ENCODE assay signal across 8 cellular contexts in genomic region chr7:108455833-108456677, GRCh38. TPM values are rescaled to one million over a fixed set of nuclear protein-coding genes. Genes with fewer than 3 reads are reported as not detected.
DNase-seq lines count a peak whose midpoint lies in the region; ATAC-seq and TF ChIP-seq lines count a peak whose summit lies in the region.

Gene NRCAM, minus strand, starts transcription at chr7:108456436. Its CDS starts 216,372 bp downstream, at chr7:108240064.

- TF ChIP-seq CTCF in VCaP (conservative IDR thresholded peaks at IDR 0.05) (no peak), subcutaneous adipose tissue (IDR thresholded peaks at IDR 0.05; ENCODE audit: low read depth) (no peak)

- in situ Hi-C loops in endometrial microvascular endothelial cells (cut with HindIII; ENCODE audit: inconsistent ontology term, low pct_unique_long_range_greater_than_20kb, low sequenced_read_pairs) = no loop called here

- peak within 1 kb of the TSS; percentile 52 for H3K4me3 ChIP-seq in mesodermal cell (ENCODE audit: extremely low read depth, insufficient read depth, low read length, poor library complexity, severe bottlenecking)

- DNase-seq in AG20443 (ENCODE audit: low spot score) (peak; percentile 45), NCI-H1436 treated with DMSO at 0.1 percent for 48 hours (lab: John Stamatoyannopoulos, UW) (peak; percentile 55)

- no peaks in the 10 kb centered on the region for H3K9me3 ChIP-seq in mesodermal cell (ENCODE audit: control insufficient read depth, low read length)

- no peaks in the 10 kb centered on the region for H3K4me1 ChIP-seq in mesodermal cell (ENCODE audit: control insufficient read depth, insufficient read depth, low read length, poor library complexity, severe bottlenecking)

- 0% methylated on average over 37 to 51 of the region's 93 CpGs for WGBS in mesodermal cell (ENCODE audit: insufficient coverage in 2 of 2), 2 experiments

- H3K27ac ChIP-seq in VCaP (peak within 1 kb of the TSS; percentile 76), mesodermal cell (ENCODE audit: low read depth, low read length, severe bottlenecking) (no peak within 1 kb of the TSS)

- no peaks in the 10 kb centered on the region for H3K36me3 ChIP-seq in mesodermal cell (ENCODE audit: control insufficient read depth, insufficient read depth, low read length)

- peak; percentile 45 for ATAC-seq in GM19395 (IDR thresholded peaks at IDR 0.05; ENCODE audit: unreplicated experiment)
- ATAC-seq in GM19324 (IDR thresholded peaks at IDR 0.05; ENCODE audit: low FRiP score, unreplicated experiment) = no peak

RNA-seq across cellular contexts. Expression of gene NRCAM, which starts in this region (rescaled TPM):
- total RNA-seq in endometrial microvascular endothelial cells (ENCODE audit: inconsistent ontology term) (61.3 TPM), subcutaneous adipose tissue (10 to 100 TPM; 21.1 to 74.4 (median 49.3) TPM)
- 8.8 TPM for polyA plus RNA-seq in mesodermal cell (2013, experiment 1 of 2)
- polyA plus RNA-seq in mesodermal cell (2013, experiment 2 of 2) = 7.7 TPM
